In genomic region chr6:118893882-118894424, GRCh38 we compare ENCODE assay signal across 1 cellular context.
TF ChIP-seq lines count a peak whose summit lies in the region.

ASF1A (plus strand) TSS chr6:118894152; CDS start chr6:118894414, 262 bp downstream.

TF ChIP-seq in HepG2, 621 proteins besides CTCF, POLR2A, EP300 and RAD21 (continued from another document and continues in another):
- TF ChIP-seq ZNF512 (CRISPR knock-in tag; IDR thresholded peaks at IDR 0.05) (no peak), SP140L (CRISPR knock-in tag; IDR thresholded peaks at IDR 0.05; ENCODE audit: borderline replicate concordance) (no peak), LRRFIP1 (CRISPR knock-in tag; conservative IDR thresholded peaks at IDR 0.05) (no peak), KLF9 (CRISPR knock-in tag; IDR thresholded peaks at IDR 0.05; ENCODE audit: low read depth) (0 out of 2 replicates have a peak, but pooled peaks have one; percentile 27), ZNF331 (CRISPR knock-in tag; IDR thresholded peaks at IDR 0.05) (peak; percentile 80; the same call in 1 of the 2 replicates), ZFP36L1 (CRISPR knock-in tag; IDR thresholded peaks at IDR 0.05) (peak; percentile 41), TAF15 (IDR thresholded peaks at IDR 0.05; ENCODE audit: low read depth, low read length, poor library complexity, severe bottlenecking) (no peak), RBM39 (IDR thresholded peaks at IDR 0.05; ENCODE audit: low read depth, low read length, poor library complexity, severe bottlenecking) (peak; percentile 97), ZNF678 (CRISPR knock-in tag; IDR thresholded peaks at IDR 0.05) (no peak), SMAD1 (CRISPR knock-in tag; IDR thresholded peaks at IDR 0.05; ENCODE audit: borderline replicate concordance, low read depth) (no peak; the same call in 1 of the 2 replicates), HDAC2 (CRISPR knock-in tag; IDR thresholded peaks at IDR 0.05) (peak; percentile 93), ZNF12 (CRISPR knock-in tag; IDR thresholded peaks at IDR 0.05) (no peak), TCF7L2 (IDR thresholded peaks at IDR 0.05; ENCODE audit: low read depth, low read length) (no peak), PCBP2 (optimal IDR thresholded peaks at IDR 0.05; ENCODE audit: low read depth, low read length, poor library complexity, severe bottlenecking) (no peak), ZNF44 (CRISPR knock-in tag; IDR thresholded peaks at IDR 0.05) (no peak), ZBTB43 (CRISPR knock-in tag; conservative IDR thresholded peaks at IDR 0.05) (peak; percentile 10; the same call in 1 of the 2 replicates), FOXK2 (IDR thresholded peaks at IDR 0.05) (no peak), DMTF1 (CRISPR knock-in tag; IDR thresholded peaks at IDR 0.05) (no peak), NR1H2 (CRISPR knock-in tag; IDR thresholded peaks at IDR 0.05; ENCODE audit: borderline replicate concordance, low read depth) (no peak), ZNF138 (CRISPR knock-in tag; IDR thresholded peaks at IDR 0.05; ENCODE audit: low read depth) (no peak), KDM4B (CRISPR knock-in tag; IDR thresholded peaks at IDR 0.05) (peak; percentile 88; the same call in 1 of the 2 replicates), ZFP90 (CRISPR knock-in tag; IDR thresholded peaks at IDR 0.05; ENCODE audit: borderline replicate concordance) (peak; percentile 80; the same call in 1 of the 2 replicates), POLR2AphosphoS5 (IDR thresholded peaks at IDR 0.05; ENCODE audit: low read depth, low read length) (peak; percentile 94), SPEN (CRISPR knock-in tag; IDR thresholded peaks at IDR 0.05; ENCODE audit: low read depth) (peak; percentile 85), PHF8 (CRISPR knock-in tag; IDR thresholded peaks at IDR 0.05) (peak; percentile 85), ATF7-NPFF (CRISPR knock-in tag; IDR thresholded peaks at IDR 0.05; ENCODE audit: low read depth) (peak; percentile 72), ZNF136 (CRISPR knock-in tag; IDR thresholded peaks at IDR 0.05; ENCODE audit: low read depth) (no peak), ISL2 (CRISPR knock-in tag; IDR thresholded peaks at IDR 0.05) (peak; percentile 69), ZNF589 (CRISPR knock-in tag; conservative IDR thresholded peaks at IDR 0.05) (no peak; the same call in none of the 2 replicates), ATAD3A (CRISPR knock-in tag; IDR thresholded peaks at IDR 0.05) (no peak), REXO4 (CRISPR knock-in tag; IDR thresholded peaks at IDR 0.05; ENCODE audit: borderline replicate concordance) (no peak), TFE3 (CRISPR knock-in tag; IDR thresholded peaks at IDR 0.05) (no peak), CERS6 (CRISPR knock-in tag; IDR thresholded peaks at IDR 0.05) (no peak), BCL6 (CRISPR knock-in tag; IDR thresholded peaks at IDR 0.05) (peak; percentile 52; the same call in 1 of the 2 replicates), PITX1 (CRISPR knock-in tag; IDR thresholded peaks at IDR 0.05) (peak; percentile 58), THAP8 (CRISPR knock-in tag; IDR thresholded peaks at IDR 0.05; ENCODE audit: borderline replicate concordance) (no peak), ZNF552 (CRISPR knock-in tag; IDR thresholded peaks at IDR 0.05; ENCODE audit: borderline replicate concordance) (no peak; the same call in 1 of the 2 replicates), TRIM22 (IDR thresholded peaks at IDR 0.05) (no peak), CREB3 (CRISPR knock-in tag; IDR thresholded peaks at IDR 0.05) (no peak), ZNF10 (CRISPR knock-in tag; IDR thresholded peaks at IDR 0.05; ENCODE audit: borderline replicate concordance, low read depth) (no peak), RARA (CRISPR knock-in tag; IDR thresholded peaks at IDR 0.05) (no peak), PRDM4 (CRISPR knock-in tag; IDR thresholded peaks at IDR 0.05; ENCODE audit: borderline replicate concordance) (no peak), TCF12 (IDR thresholded peaks at IDR 0.05) (no peak), TCF12 (CRISPR knock-in tag; IDR thresholded peaks at IDR 0.05) (peak; percentile 5; the same call in 1 of the 2 replicates), ZNF124 (CRISPR knock-in tag; IDR thresholded peaks at IDR 0.05) (peak; percentile 33), ZNF160 (CRISPR knock-in tag; IDR thresholded peaks at IDR 0.05) (peak; percentile 24; the same call in 1 of the 2 replicates), ZKSCAN1 (IDR thresholded peaks at IDR 0.05; ENCODE audit: low read length) (no peak; the same call in 1 of the 2 replicates), PAF1 (CRISPR knock-in tag; IDR thresholded peaks at IDR 0.05) (no peak), IKZF5 (CRISPR knock-in tag; IDR thresholded peaks at IDR 0.05) (peak; percentile 76; the same call in 1 of the 2 replicates), DRAP1 (CRISPR knock-in tag; IDR thresholded peaks at IDR 0.05) (peak; percentile 95)
